15 cellular contexts compared by ENCODE assay signal in genomic region chr17:21167303-21167702, GRCh38. TPM values are rescaled to one million over a fixed set of nuclear protein-coding genes. Genes with fewer than 3 reads are reported as not detected.
A peak's percentile ranks its signal among the peaks of the same experiment; 100 is the strongest.
DNase-seq lines count a peak whose midpoint lies in the region; ATAC-seq, FAIRE-seq and TF ChIP-seq lines count a peak whose summit lies in the region.
"Had no signal": no experiment of that assay in that cellular context is flagged by ENCODE, and none has a peak within 500 bp of the region (broad histone marks: within the 10 kb centered on the region; RNA-seq: fewer than 3 reads in every experiment).

No MANE protein-coding gene starts in this region.

- no peak for FAIRE-seq in bronchial epithelial cell (lab: Jason Lieb, UNC)

- DNase-seq in CD4-positive, alpha-beta memory T cell: no peak
- DNase-seq in bronchial epithelial cell (ENCODE audit: low read depth) (peak; percentile 5), right cardiac atrium (no peak), iPS-NIHi11 (ENCODE audit: low spot score) (no peak)
- DNase-seq in activated CD4-positive, CD25-positive, alpha-beta regulatory T cell treated with anti-CD3 and anti-CD28 coated beads, Interleukin-2, amount 50 U/mL, for 72 hours: no peak
- DNase-seq: activated CD8-positive, alpha-beta T cell treated with anti-CD3 and anti-CD28 coated beads for 36 hours; activated naive CD4-positive, alpha-beta T cell treated with anti-CD3 and anti-CD28 coated beads, Interleukin-2, amount 10 ng/mL, durations not matched to agents 7 days and 5 days; MM.1S; NCI-H345; T-helper 9 cell had no signal

- H3K27ac Mint-ChIP-seq in CD4-positive, alpha-beta memory T cell: peak overlapping the region in 4 of 7 donors; percentile 12 to 59 (median 32)
- H3K27ac Mint-ChIP-seq: activated CD8-positive, alpha-beta T cell treated with anti-CD3 and anti-CD28 coated beads for 36 hours; activated naive CD4-positive, alpha-beta T cell treated with anti-CD3 and anti-CD28 coated beads, Interleukin-2, amount 10 ng/mL, durations not matched to agents 7 days and 5 days had no signal

- no peaks in the 10 kb centered on the region for H3K36me3 ChIP-seq in CD4-positive, alpha-beta memory T cell (ENCODE audit: insufficient read depth, low read length)
- H3K36me3 ChIP-seq in bronchial epithelial cell (ENCODE audit: control insufficient read depth, insufficient read depth, low read length): peaks cover 2% of the 10 kb centered on the region

- H3K4me1 Mint-ChIP-seq in CD4-positive, alpha-beta memory T cell: peaks cover 0 to 16% (median 8%) of the 10 kb centered on the region in 4 donors

- peaks cover 0 to 7% of the 10 kb centered on the region in 2 donors for H3K36me3 Mint-ChIP-seq in CD4-positive, alpha-beta memory T cell

- H3K27me3 Mint-ChIP-seq in CD4-positive, alpha-beta memory T cell: no peaks in the 10 kb centered on the region
- H3K27me3 Mint-ChIP-seq: activated CD8-positive, alpha-beta T cell treated with anti-CD3 and anti-CD28 coated beads for 36 hours; activated naive CD4-positive, alpha-beta T cell treated with anti-CD3 and anti-CD28 coated beads, Interleukin-2, amount 10 ng/mL, durations not matched to agents 7 days and 5 days had no signal

- ATAC-seq in right cardiac atrium (peak; percentile 54 to 62), GM21786 (IDR thresholded peaks at IDR 0.05; ENCODE audit: unreplicated experiment) (no peak), HG03469 (IDR thresholded peaks at IDR 0.05; ENCODE audit: unreplicated experiment) (no peak)
- ATAC-seq: activated CD8-positive, alpha-beta T cell treated with anti-CD3 and anti-CD28 coated beads for 36 hours; Panc1 had no signal

- no peaks in the 10 kb centered on the region for H3K9me3 ChIP-seq in CD4-positive, alpha-beta memory T cell (ENCODE audit: control insufficient read depth in 1 of 2, low read length in 2 of 2)
- no peaks in the 10 kb centered on the region for H3K9me3 ChIP-seq in right cardiac atrium (ENCODE audit: control insufficient read depth, low read length)
- H3K9me3 ChIP-seq: BLaER1 treated with 17β-estradiol and CSF1 and Interleukin-3, amounts not matched to agents 10 nM and 100 nM had no signal

- H3K4me3 Mint-ChIP-seq in CD4-positive, alpha-beta memory T cell: no peak overlapping the region
- H3K4me3 Mint-ChIP-seq: activated CD8-positive, alpha-beta T cell treated with anti-CD3 and anti-CD28 coated beads for 36 hours; activated naive CD4-positive, alpha-beta T cell treated with anti-CD3 and anti-CD28 coated beads, Interleukin-2, amount 10 ng/mL, durations not matched to agents 7 days and 5 days had no signal

- no peak for TF ChIP-seq CTCF in bronchial epithelial cell (IDR thresholded peaks at IDR 0.05; ENCODE audit: insufficient read depth, low read length, severe bottlenecking)

- POLR2A ChIA-PET in CD4-positive, alpha-beta memory T cell (lab: Charles Lee; ENCODE audit: partially characterized antibody): no interaction called here

- WGBS in right cardiac atrium: 61% methylated on average over 5 of the region's 5 CpGs

- H3K9me3 Mint-ChIP-seq in CD4-positive, alpha-beta memory T cell: no peaks in the 10 kb centered on the region
- H3K9me3 Mint-ChIP-seq: activated CD8-positive, alpha-beta T cell treated with anti-CD3 and anti-CD28 coated beads for 36 hours; activated naive CD4-positive, alpha-beta T cell treated with anti-CD3 and anti-CD28 coated beads, Interleukin-2, amount 10 ng/mL, durations not matched to agents 7 days and 5 days had no signal

- H3K4me3 ChIP-seq in CD4-positive, alpha-beta memory T cell (ENCODE audit: low read length in 2 of 2): no peak overlapping the region
- H3K4me3 ChIP-seq in bronchial epithelial cell (ENCODE audit: low read depth, low read length): no peak overlapping the region
- H3K4me3 ChIP-seq in right cardiac atrium (ENCODE audit: low read length): no peak overlapping the region
- no peak overlapping the region for H3K4me3 ChIP-seq in skin epidermis
- H3K4me3 ChIP-seq: BLaER1 treated with 17β-estradiol and CSF1 and Interleukin-3, amounts not matched to agents 10 nM and 100 nM had no signal

- H3K27ac ChIP-seq in CD4-positive, alpha-beta memory T cell (ENCODE audit: low read depth, low read length): no peak overlapping the region
- H3K27ac ChIP-seq in right cardiac atrium (ENCODE audit: low read length) (peak overlapping the region; percentile 88), skin epidermis (peak overlapping the region in 12 of 21 experiments; percentile 8 to 84 (median 72))
- H3K27ac ChIP-seq: BLaER1 treated with 17β-estradiol and CSF1 and Interleukin-3, amounts not matched to agents 10 nM and 100 nM had no signal

- CTCF ChIA-PET in CD4-positive, alpha-beta memory T cell (lab: Charles Lee; ENCODE audit: partially characterized antibody): no interaction called here

- H3K4me1 ChIP-seq in CD4-positive, alpha-beta memory T cell (ENCODE audit: insufficient read depth, low read length): no peaks in the 10 kb centered on the region
- H3K4me1 ChIP-seq in right cardiac atrium (ENCODE audit: control insufficient read depth, insufficient read depth, low read length): peaks cover 17% of the 10 kb centered on the region

- intact Hi-C loops in CD4-positive, alpha-beta memory T cell (cut with micrococcal nuclease): no loop called here
- intact Hi-C loops in right cardiac atrium (cut with DNase I): loop anchor here in 1 of 4 donors (10.0 kb wide), 1 partner anchor 67 kb away; no protein-coding TSS in a partner anchor

- no peaks in the 10 kb centered on the region for H3K27me3 ChIP-seq in CD4-positive, alpha-beta memory T cell (ENCODE audit: insufficient read depth, low read length)
- H3K27me3 ChIP-seq in bronchial epithelial cell (ENCODE audit: control insufficient read depth, insufficient read depth, low read length) (no peaks in the 10 kb centered on the region), right cardiac atrium (ENCODE audit: control insufficient read depth, insufficient read depth) (no peaks in the 10 kb centered on the region)
- H3K27me3 ChIP-seq: BLaER1 treated with 17β-estradiol and CSF1 and Interleukin-3, amounts not matched to agents 10 nM and 100 nM had no signal

RNA-seq across cellular contexts. Expression of gene DHRS7B, which starts 40.5 kb away (rescaled TPM):
- 1 to 10 TPM; 8.2 to 9.5 TPM for total RNA-seq in CD4-positive, alpha-beta memory T cell
- 10 to 100 TPM; 10.0 to 10.5 TPM for polyA plus RNA-seq in CD4-positive, alpha-beta memory T cell
- total RNA-seq in bronchial epithelial cell (24.7 and 29.6 TPM in 2 replicates), right cardiac atrium (10 to 100 TPM; 27.1 to 39.7 (median 30.0) TPM)
- 37.0 TPM for polyA plus RNA-seq in right cardiac atrium

RNA-seq across cellular contexts. Expression of gene TMEM11, which starts 46.7 kb away (rescaled TPM):
- total RNA-seq in CD4-positive, alpha-beta memory T cell: 10 to 100 TPM; 18.6 to 21.7 TPM
- 10 to 100 TPM; 35.6 to 38.6 TPM for polyA plus RNA-seq in CD4-positive, alpha-beta memory T cell
- total RNA-seq in bronchial epithelial cell (15.8 and 23.8 TPM in 2 replicates), right cardiac atrium (10 to 100 TPM; 26.2 to 30.7 (median 27.5) TPM)
- polyA plus RNA-seq in right cardiac atrium: 46.2 TPM

Comparison
In these comparisons a context has a peak if more than half of its experiments do, and no peak if none do; other contexts are left out.
1. ATAC-seq: peak in right cardiac atrium (2 of 2); none in GM21786 (single experiment) and HG03469 (single experiment).